Comparison of ENCODE assay signal across 10 cellular contexts in genomic region chr5:61362796-61363364, GRCh38. TPM values are rescaled to one million over a fixed set of nuclear protein-coding genes. Genes with fewer than 3 reads are reported as not detected.
DNase-seq lines count a peak whose midpoint lies in the region; ATAC-seq and TF ChIP-seq lines count a peak whose summit lies in the region.
"Had no signal": no experiment of that assay in that cellular context is flagged by ENCODE, and none has a peak within 500 bp of the region (broad histone marks: within the 10 kb centered on the region; RNA-seq: fewer than 3 reads in every experiment).

No MANE protein-coding gene starts in this region.

- H3K4me1 ChIP-seq in mucosa of descending colon (ENCODE audit: low read depth) (no peaks in the 10 kb centered on the region), esophagus squamous epithelium (peaks cover 0 to 8% (median 0%) of the 10 kb centered on the region in 3 donors)

- peak; percentile 67 for TF ChIP-seq CTCF in HFFc6 (IDR thresholded peaks at IDR 0.05)
- peak; percentile 35 for TF ChIP-seq CTCF in astrocyte of the spinal cord (IDR thresholded peaks at IDR 0.05; ENCODE audit: low read depth, low read length)
- no peak for TF ChIP-seq CTCF in mucosa of descending colon (IDR thresholded peaks at IDR 0.05)
- no peak for TF ChIP-seq CTCF in esophagus squamous epithelium (IDR thresholded peaks at IDR 0.05)

- H3K4me3 Mint-ChIP-seq in HFFc6: peak overlapping the region; percentile 41; the same call in 1 of the 2 replicates
- H3K4me3 Mint-ChIP-seq: activated CD4-positive, alpha-beta memory T cell treated with anti-CD3 and anti-CD28 coated beads for 36 hours; central memory CD8-positive, alpha-beta T cell had no signal

- H3K4me3 ChIP-seq in astrocyte of the spinal cord (ENCODE audit: low read depth, low read length) (no peak overlapping the region), mucosa of descending colon (no peak overlapping the region), esophagus squamous epithelium (no peak overlapping the region)

- H3K27ac Mint-ChIP-seq in HFFc6: peak overlapping the region; percentile 87
- H3K27ac Mint-ChIP-seq: activated CD4-positive, alpha-beta memory T cell treated with anti-CD3 and anti-CD28 coated beads for 36 hours had no signal

- H3K9me3 Mint-ChIP-seq in HFFc6: peaks cover 3% of the 10 kb centered on the region

- H3K4me1 Mint-ChIP-seq in HFFc6 (ENCODE audit: low read depth): peaks cover 28% of the 10 kb centered on the region

- peaks cover 7% of the 10 kb centered on the region; the same call in 1 of the 2 replicates for H3K36me3 Mint-ChIP-seq in HFFc6 (ENCODE audit: low read depth)

- H3K9me3 ChIP-seq in mucosa of descending colon (no peaks in the 10 kb centered on the region), esophagus squamous epithelium (no peaks in the 10 kb centered on the region)

- no peak overlapping the region for H3K27ac ChIP-seq in esophagus squamous epithelium

- 76 to 86% methylated on average over 2 of the region's 2 CpGs for WGBS in esophagus squamous epithelium, 2 donors

- DNase-seq in NCI-H146 (lab: John Stamatoyannopoulos, UW) (peak; percentile 13), NCI-H146 treated with DMSO at 0.1 percent for 48 hours (lab: John Stamatoyannopoulos, UW; ENCODE audit: unreplicated experiment) (no peak), HFFc6 (peak; percentile 70), astrocyte of the spinal cord (ENCODE audit: low read depth, low spot score) (no peak), mucosa of descending colon (no peak), esophagus squamous epithelium (lab: John Stamatoyannopoulos, UW) (no peak), NCI-H128 (lab: John Stamatoyannopoulos, UW; ENCODE audit: unreplicated experiment) (no peak)
- DNase-seq: activated CD4-positive, alpha-beta memory T cell treated with anti-CD3 and anti-CD28 coated beads for 36 hours had no signal

- no peaks in the 10 kb centered on the region for H3K27me3 Mint-ChIP-seq in HFFc6 (ENCODE audit: insufficient read depth)
- H3K27me3 Mint-ChIP-seq: activated CD4-positive, alpha-beta memory T cell treated with anti-CD3 and anti-CD28 coated beads for 36 hours; central memory CD8-positive, alpha-beta T cell had no signal

- H3K27me3 ChIP-seq in esophagus squamous epithelium: no peaks in the 10 kb centered on the region

- intact Hi-C loops in mucosa of descending colon (cut with DNase I, micrococcal nuclease) (no loop called here), esophagus squamous epithelium (cut with DNase I) (no loop called here)

- TF ChIP-seq POLR2A in esophagus squamous epithelium (IDR thresholded peaks at IDR 0.05): no peak

- peak; percentile 36 for ATAC-seq in mucosa of descending colon
- no peak for ATAC-seq in HG03520 (IDR thresholded peaks at IDR 0.05; ENCODE audit: unreplicated experiment)

- in situ Hi-C loops in astrocyte of the spinal cord (cut with HindIII; ENCODE audit: low sequenced_read_pairs): no loop called here

- H3K36me3 ChIP-seq in mucosa of descending colon (ENCODE audit: low read depth) (no peaks in the 10 kb centered on the region), esophagus squamous epithelium (peaks cover 0 to 6% (median 0%) of the 10 kb centered on the region in 3 donors)

RNA-seq across cellular contexts. Expression of gene ZSWIM6, which starts 30.8 kb away (rescaled TPM):
- total RNA-seq in HFFc6 (2021; fragmentation: NEBNext Ultra II Directional; extraction: Animal tissue kit (Norgen Biotek cat#: 25700)): 10 to 100 TPM in 5 of 6 experiments, 1 to 10 TPM in 1; 9.7 to 13.5 (median 11.7) TPM
- total RNA-seq in mucosa of descending colon (10 to 100 TPM; 26.2 to 39.4 (median 27.8) TPM), esophagus squamous epithelium (10 to 100 TPM in 2 of 4 donors, 1 to 10 TPM in 2; 6.4 to 12.4 (median 8.8) TPM)

Comparison
In these comparisons a context has a peak if more than half of its experiments do, and no peak if none do; other contexts are left out.
1. DNase-seq: peak in NCI-H146 (single experiment) and HFFc6 (single experiment); none in NCI-H146 treated with DMSO at 0.1 percent for 48 hours (single experiment), astrocyte of the spinal cord (single experiment), mucosa of descending colon (0 of 3), esophagus squamous epithelium (single experiment) and NCI-H128 (single experiment).
2. CTCF ChIP-seq: peak in HFFc6 (single experiment) and astrocyte of the spinal cord (single experiment); none in mucosa of descending colon (single experiment) and esophagus squamous epithelium (0 of 6).